23 cellular contexts compared by ENCODE assay signal in the genomic region with DNA sequence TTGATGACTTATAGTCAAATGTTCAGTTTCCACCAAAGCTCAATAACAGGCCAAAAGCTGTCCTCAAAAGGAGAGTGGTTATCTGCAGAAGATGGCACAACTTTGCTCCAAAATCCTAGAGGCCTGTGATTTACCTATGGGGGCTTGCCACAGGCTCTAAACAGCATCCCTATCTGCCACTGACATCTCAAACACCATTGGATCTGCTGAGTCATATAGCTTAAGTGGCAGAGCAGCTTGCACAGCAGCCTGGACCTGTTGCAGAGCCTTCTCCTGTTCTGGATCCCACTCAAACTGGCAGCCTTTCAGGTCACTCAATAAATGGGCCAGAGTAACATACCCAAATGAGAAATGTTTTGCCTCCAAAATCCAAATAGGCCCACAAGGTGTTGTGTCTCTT.
"Had no signal": no experiment of that assay in that cellular context is flagged by ENCODE, and none has a peak within 500 bp of the region (broad histone marks: within the 10 kb centered on the region; RNA-seq: fewer than 3 reads in every experiment).

No MANE protein-coding gene starts in this region.

- DNase-seq: occipital lobe; ovary; posterior cingulate gyrus; psoas muscle; right cardiac atrium; right lobe of liver; sigmoid colon; small intestine; stimulated activated CD4-positive, alpha-beta T cell treated with anti-CD3 and anti-CD28 coated beads, Interleukin-15, amount 100 ng/mL, for 24 hours; stimulated activated CD4-positive, alpha-beta T cell treated with anti-CD3 and anti-CD28 coated beads, Interleukin-2, amount 100 ng/mL, for 24 hours; stimulated activated CD4-positive, alpha-beta T cell treated with anti-CD3 and anti-CD28 coated beads, Interleukin-2, amount 100 ng/mL, for 48 hours; stimulated activated CD4-positive, alpha-beta T cell treated with anti-CD3 and anti-CD28 coated beads, Interleukin-4, amount 100 ng/mL, for 24 hours; stimulated activated naive B cell treated with anti-CD40 and anti-IgM and Interleukin-4, amounts not matched to agents 10 μg/mL and 1 μg/mL and 100 μg/mL, for 72 hours; stimulated activated naive CD4-positive, alpha-beta T cell treated with Interleukin-2 at 50 U/mL for 16 hours; stomach; thyroid gland; trophoblast cell; upper lobe of left lung had no signal

- H3K4me3 ChIP-seq: neural progenitor cell, ovary, psoas muscle, right lobe of liver, sigmoid colon, stomach, thoracic aorta, thyroid gland, tibial nerve, upper lobe of left lung, vagina had no signal

- H3K27me3 ChIP-seq: neural progenitor cell, ovary, right lobe of liver, sigmoid colon, stomach, thyroid gland, tibial nerve, upper lobe of left lung, vagina had no signal

- FAIRE-seq: small intestine, urothelium cell line had no signal

- H3K36me3 ChIP-seq: neural progenitor cell, ovary, right lobe of liver, sigmoid colon, stomach, thoracic aorta, thyroid gland, tibial nerve, upper lobe of left lung, vagina had no signal
